Comparison of ENCODE assay signal across 8 cellular contexts in genomic region chr19:36527873-36528193, GRCh38. TPM values are rescaled to one million over a fixed set of nuclear protein-coding genes. Genes with fewer than 3 reads are reported as not detected.
DNase-seq lines count a peak whose midpoint lies in the region; ATAC-seq and TF ChIP-seq lines count a peak whose summit lies in the region.

No MANE protein-coding gene starts in this region.

- H3K9me2 ChIP-seq in GM23338 (ENCODE audit: insufficient read depth), result no peaks in the 10 kb centered on the region

- H3K4me1 Mint-ChIP-seq in GM23338, result peaks cover 12% of the 10 kb centered on the region; the same call in 2 of the 3 replicates
- H3K4me1 Mint-ChIP-seq in T-helper 17 cell, result peaks cover 10% of the 10 kb centered on the region

- H3K27ac ChIP-seq in GM23338 (ENCODE audit: low read depth) (peak overlapping the region; percentile 84), foreskin keratinocyte (peak overlapping the region; percentile 91), skeletal muscle tissue (ENCODE audit: low read depth, low read length) (peak overlapping the region; percentile 91)

- H3K27ac Mint-ChIP-seq in GM23338, result peak overlapping the region; percentile 100
- H3K27ac Mint-ChIP-seq in T-helper 17 cell, result peak overlapping the region; percentile 92

- H3K9me3 Mint-ChIP-seq in GM23338, result peaks cover 35% of the 10 kb centered on the region

- peak overlapping the region; percentile 86 for H3K4me2 ChIP-seq in GM23338

- peaks cover 9% of the 10 kb centered on the region for H4K20me1 ChIP-seq in GM23338 (replicated peaks; ENCODE audit: insufficient read depth)

- H3K9me3 ChIP-seq in T-helper 17 cell (ENCODE audit: control insufficient read depth, low read length, poor library complexity, severe bottlenecking) (peaks cover 8% of the 10 kb centered on the region), skeletal muscle tissue (ENCODE audit: control insufficient read depth in 3 of 3, low read length in 3 of 3) (peaks cover 2 to 7% (median 7%) of the 10 kb centered on the region in 3 donors)

- no peak for ATAC-seq in GM23338
- ATAC-seq in T-helper 17 cell, result no peak
- no peak for ATAC-seq in foreskin keratinocyte
- no peak for ATAC-seq in GM18868 (IDR thresholded peaks at IDR 0.05; ENCODE audit: unreplicated experiment)

- no peaks in the 10 kb centered on the region for H3F3A ChIP-seq in GM23338 (replicated peaks; ENCODE audit: low read depth)

- H3K36me3 ChIP-seq in GM23338 (ENCODE audit: insufficient read depth) (peaks cover 6% of the 10 kb centered on the region; the same call in 1 of the 2 replicates), skeletal muscle tissue (ENCODE audit: control insufficient read depth in 3 of 3, insufficient read depth in 3 of 3, low read length in 3 of 3) (peaks cover 14 to 17% (median 16%) of the 10 kb centered on the region in 3 donors)

- H3K27me3 ChIP-seq in GM23338 (ENCODE audit: insufficient read depth) (no peaks in the 10 kb centered on the region), foreskin keratinocyte (no peaks in the 10 kb centered on the region), skeletal muscle tissue (ENCODE audit: control insufficient read depth in 3 of 3, insufficient read depth in 3 of 3, low read length in 3 of 3) (no peaks in the 10 kb centered on the region)

- peak overlapping the region; percentile 74 for H3K4me3 ChIP-seq in GM23338
- peak overlapping the region; percentile 82 to 100 (median 85) for H3K4me3 ChIP-seq in skeletal muscle tissue (ENCODE audit: low read length in 3 of 3)

- peak overlapping the region; percentile 93 to 95 (median 95) for H3K9ac ChIP-seq in skeletal muscle tissue (ENCODE audit: low read depth in 1 of 3, low read length in 3 of 3)

- DNase-seq in GM23338 (ENCODE audit: low spot score) (no peak), T-helper 17 cell (no peak), foreskin keratinocyte (no peak), NCI-H1417 (lab: John Stamatoyannopoulos, UW) (no peak), NCI-H345 treated with DMSO at 0.1 percent for 48 hours (lab: John Stamatoyannopoulos, UW; ENCODE audit: unreplicated experiment) (no peak)
- no peak for DNase-seq in activated CD4-positive, alpha-beta T cell treated with anti-CD3 and anti-CD28 coated beads, Interleukin-2, amount 50 U/mL, for 4 hours

- peaks cover 57% of the 10 kb centered on the region for H3K36me3 Mint-ChIP-seq in GM23338 (ENCODE audit: low read depth)
- H3K36me3 Mint-ChIP-seq in T-helper 17 cell (ENCODE audit: low read depth), result peaks cover 9% of the 10 kb centered on the region

- H3K27me3 Mint-ChIP-seq in GM23338 (ENCODE audit: insufficient read depth, low read depth, poor library complexity) (peaks cover 9% of the 10 kb centered on the region), T-helper 17 cell (no peaks in the 10 kb centered on the region)

- H3K79me2 ChIP-seq in GM23338 (replicated peaks; ENCODE audit: insufficient read depth), result peaks cover 73% of the 10 kb centered on the region

- H3K4me1 ChIP-seq in GM23338 (ENCODE audit: insufficient read depth) (peaks cover 15% of the 10 kb centered on the region), foreskin keratinocyte (peaks cover 8% of the 10 kb centered on the region), skeletal muscle tissue (ENCODE audit: control insufficient read depth in 3 of 3, insufficient read depth in 3 of 3, low read length in 3 of 3) (peaks cover 7 to 19% (median 11%) of the 10 kb centered on the region in 3 donors)

- TF ChIP-seq CTCF in GM23338 (conservative IDR thresholded peaks at IDR 0.05; ENCODE audit: low read depth in 2 of 2) (no peak), foreskin keratinocyte (conservative IDR thresholded peaks at IDR 0.05) (no peak)

- no peak overlapping the region for H2AFZ ChIP-seq in GM23338

- H3K4me3 Mint-ChIP-seq in GM23338 (peak overlapping the region; percentile 98), T-helper 17 cell (peak overlapping the region; percentile 96)

TF ChIP-seq in GM23338, 12 proteins besides CTCF, POLR2A, EP300 and RAD21:
- TF ChIP-seq ZNF331 (CRISPR knock-in tag; IDR thresholded peaks at IDR 0.05; ENCODE audit: low read depth), result no peak
- TF ChIP-seq ZNF114 (CRISPR knock-in tag; IDR thresholded peaks at IDR 0.05), result no peak

RNA-seq across cellular contexts. Expression of gene ZNF260, which starts 0.2 kb away (rescaled TPM):
- 32.6 and 35.9 TPM in 2 replicates for total RNA-seq in GM23338 (2014; rRNA removed; shearing (Covaris generic))
- polyA plus RNA-seq in GM23338 (2016; fragmentation: Nextera tagmentation; extraction: Ambion mirVana) (19.4 and 26.8 TPM in 2 replicates), foreskin keratinocyte (2.4 and 2.5 TPM in 2 replicates)
- total RNA-seq in T-helper 17 cell (1 to 10 TPM; 4.6 to 5.4 TPM), foreskin keratinocyte (14.4 and 15.5 TPM in 2 replicates), skeletal muscle tissue (7.3 TPM)

RNA-seq across cellular contexts. Expression of gene ZNF566, which starts 38.5 kb away (rescaled TPM):
- 18.0 and 22.8 TPM in 2 replicates for total RNA-seq in GM23338 (2014; rRNA removed; shearing (Covaris generic))
- polyA plus RNA-seq in GM23338 (2016; fragmentation: Nextera tagmentation; extraction: Ambion mirVana) (8.5 and 11.9 TPM in 2 replicates), foreskin keratinocyte (1.3 and 1.8 TPM in 2 replicates)
- total RNA-seq in T-helper 17 cell (1 to 10 TPM; 7.8 to 8.5 TPM), foreskin keratinocyte (4.1 and 4.6 TPM in 2 replicates), skeletal muscle tissue (14.1 TPM)

RNA-seq across cellular contexts. Expression of gene ZNF529, which starts 45.3 kb away (rescaled TPM):
- total RNA-seq in GM23338 (2014; rRNA removed; shearing (Covaris generic)), result 12.8 and 16.5 TPM in 2 replicates
- polyA plus RNA-seq in GM23338 (2016; fragmentation: Nextera tagmentation; extraction: Ambion mirVana) (6.1 and 9.2 TPM in 2 replicates), foreskin keratinocyte (1.4 and 1.8 TPM in 2 replicates)
- total RNA-seq in T-helper 17 cell (10 to 100 TPM; 25.9 to 30.6 TPM), foreskin keratinocyte (5.8 and 5.9 TPM in 2 replicates), skeletal muscle tissue (16.2 TPM)
